In genomic region chr1:3747903-3748302, GRCh38 we compare ENCODE assay signal across 9 cellular contexts. TPM values are rescaled to one million over a fixed set of nuclear protein-coding genes. Genes with fewer than 3 reads are reported as not detected.
DNase-seq lines count a peak whose midpoint lies in the region; FAIRE-seq and TF ChIP-seq lines count a peak whose summit lies in the region.
"Had no signal": no experiment of that assay in that cellular context is flagged by ENCODE, and none has a peak within 500 bp of the region (broad histone marks: within the 10 kb centered on the region; RNA-seq: fewer than 3 reads in every experiment).

No MANE protein-coding gene starts in this region.

- peaks cover 5% of the 10 kb centered on the region for H3K27me3 Mint-ChIP-seq in T-helper 1 cell treated with Interleukin-12 subunit alpha and Interleukin-12 subunit beta and Interleukin-4 antibody, amounts not matched to agents 30 μg/mL and 1 μg/mL, for 36 hours (ENCODE audit: low read depth)

- intact Hi-C loops in spleen (cut with DNase I; ENCODE audit: low total_unique reads), result no loop called here

- 82 to 91% (median 86%) methylated on average over 13 of the region's 13 CpGs for WGBS in spleen, 5 donors

- peak overlapping the region; percentile 61 for H3K4me3 Mint-ChIP-seq in T-helper 1 cell treated with Interleukin-12 subunit alpha and Interleukin-12 subunit beta and Interleukin-4 antibody, amounts not matched to agents 30 μg/mL and 1 μg/mL, for 36 hours

- H3K4me1 Mint-ChIP-seq in T-helper 1 cell treated with Interleukin-12 subunit alpha and Interleukin-12 subunit beta and Interleukin-4 antibody, amounts not matched to agents 30 μg/mL and 1 μg/mL, for 36 hours (ENCODE audit: low read depth), result peaks cover 17% of the 10 kb centered on the region

- no peak for FAIRE-seq in urothelium cell line (lab: Jason Lieb, UNC)
- FAIRE-seq: H1 had no signal

- H3K27me3 ChIP-seq in spleen (replicated peaks in 1 of 7) (peaks cover 0 to 12% (median 0%) of the 10 kb centered on the region in 7 donors), Peyer's patch (no peaks in the 10 kb centered on the region)

- peaks cover 2% of the 10 kb centered on the region for H3K36me3 Mint-ChIP-seq in T-helper 1 cell treated with Interleukin-12 subunit alpha and Interleukin-12 subunit beta and Interleukin-4 antibody, amounts not matched to agents 30 μg/mL and 1 μg/mL, for 36 hours (ENCODE audit: low read depth)

- H3K4me3 ChIP-seq in WI38 (ENCODE audit: low read depth, low read length) (peak overlapping the region; percentile 64; the same call in 1 of the 2 replicates), fibroblast of mammary gland (ENCODE audit: control insufficient read depth, low read depth, low read length) (peak overlapping the region; percentile 64), spleen (peak overlapping the region in 5 of 8 donors; percentile 68 to 83 (median 78)), Peyer's patch (peak overlapping the region in 1 of 4 donors; percentile 68)

- H3K36me3 ChIP-seq in spleen, result peaks cover 0 to 20% (median 3%) of the 10 kb centered on the region in 6 donors
- no peaks in the 10 kb centered on the region for H3K36me3 ChIP-seq in Peyer's patch

- H3K4me1 ChIP-seq in spleen, result peaks cover 0 to 53% (median 32%) of the 10 kb centered on the region in 6 donors
- H3K4me1 ChIP-seq in Peyer's patch, result peaks cover 0 to 19% (median 2%) of the 10 kb centered on the region in 4 donors

- H3K27ac ChIP-seq in spleen (peak overlapping the region in 1 of 8 donors; percentile 83), Peyer's patch (no peak overlapping the region)

- TF ChIP-seq POLR2A in spleen (IDR thresholded peaks at IDR 0.05) (no peak), Peyer's patch (IDR thresholded peaks at IDR 0.05) (no peak)

- TF ChIP-seq CTCF in WI38 (IDR thresholded peaks at IDR 0.05; ENCODE audit: low read depth, low read length) (no peak), fibroblast of mammary gland (conservative IDR thresholded peaks at IDR 0.05; ENCODE audit: control insufficient read depth, insufficient read depth, low read depth, low read length) (no peak), spleen (IDR thresholded peaks at IDR 0.05 in 8 of 11, conservative IDR thresholded peaks at IDR 0.05 in 3 of 11) (no peak), Peyer's patch (IDR thresholded peaks at IDR 0.05) (no peak)

- H3K27ac Mint-ChIP-seq in T-helper 1 cell treated with Interleukin-12 subunit alpha and Interleukin-12 subunit beta and Interleukin-4 antibody, amounts not matched to agents 30 μg/mL and 1 μg/mL, for 36 hours, result no peak overlapping the region

- DNase-seq in T-helper 1 cell (no peak), fibroblast of mammary gland (ENCODE audit: low read depth) (no peak), spleen (peak; percentile 54), HT-29 (ENCODE audit: low spot score) (no peak), Peyer's patch (no peak), urothelium cell line (ENCODE audit: low spot score) (no peak)

- no peaks in the 10 kb centered on the region for H3K9me3 ChIP-seq in spleen
- H3K9me3 ChIP-seq in Peyer's patch, result no peaks in the 10 kb centered on the region

- no peaks in the 10 kb centered on the region for H3K9me3 Mint-ChIP-seq in T-helper 1 cell treated with Interleukin-12 subunit alpha and Interleukin-12 subunit beta and Interleukin-4 antibody, amounts not matched to agents 30 μg/mL and 1 μg/mL, for 36 hours

RNA-seq across cellular contexts. Expression of gene CCDC27, which starts 4.3 kb away (rescaled TPM):
- total RNA-seq in spleen (not detected), Peyer's patch (not detected)
- polyA plus RNA-seq in spleen, result not detected
- not detected in 2 replicates for total RNA-seq in HT-29 (2014; rRNA removed; shearing (Covaris generic))
- total RNA-seq: H1 had no signal

RNA-seq across cellular contexts. Expression of gene SMIM1, which starts 24.6 kb away (rescaled TPM):
- total RNA-seq in spleen (10 to 100 TPM in 2 of 7 donors, 1 to 10 TPM in 4, not detected in 1; 3.5 to 12.7 (median 5.1) TPM), Peyer's patch (not detected)
- 1 to 10 TPM; 2.0 to 4.7 (median 4.0) TPM for polyA plus RNA-seq in spleen
- total RNA-seq in HT-29 (2014; rRNA removed; shearing (Covaris generic)), result 1.9 TPM in 1 of 2 replicates, not detected in the other

RNA-seq across cellular contexts. Expression of gene LRRC47, which starts 48.4 kb away (rescaled TPM):
- total RNA-seq in spleen (10 to 100 TPM; 24.1 to 39.0 (median 28.3) TPM), Peyer's patch (10 to 100 TPM; 31.3 to 99.0 (median 40.8) TPM)
- polyA plus RNA-seq in spleen, result 10 to 100 TPM; 12.5 to 21.4 (median 18.1) TPM
- total RNA-seq in HT-29 (2014; rRNA removed; shearing (Covaris generic)), result 41.1 and 42.7 TPM in 2 replicates
